In the genomic region with DNA sequence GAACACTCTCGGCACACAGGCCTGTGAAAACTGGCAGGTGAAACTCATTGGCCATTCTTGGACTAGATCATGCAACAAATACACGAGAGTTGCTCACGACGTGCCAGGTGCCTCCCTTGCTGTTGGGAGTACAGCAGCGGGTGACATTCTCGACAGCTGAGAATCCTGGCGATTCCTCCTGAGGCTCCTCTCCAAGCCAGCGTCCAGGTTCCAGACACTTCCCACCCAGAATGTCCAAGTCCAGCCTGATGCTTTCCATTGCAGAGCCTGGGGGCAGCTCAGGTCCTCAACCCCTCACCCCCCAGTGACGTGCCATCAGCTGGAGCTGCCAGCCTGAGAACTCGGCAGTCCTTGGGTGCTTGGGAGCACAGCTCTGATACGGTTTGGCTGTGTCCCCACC, we compare ENCODE assay signal across 23 cellular contexts.
"Had no signal": no experiment of that assay in that cellular context is flagged by ENCODE, and none has a peak within 500 bp of the region (broad histone marks: within the 10 kb centered on the region; RNA-seq: fewer than 3 reads in every experiment).

No MANE protein-coding gene starts in this region.

- H3K36me3 ChIP-seq: esophagus squamous epithelium, left lung, right atrium auricular region, tibial nerve, WERI-Rb-1 had no signal

- H3K9ac ChIP-seq: parathyroid adenoma had no signal

- H3K9me3 Mint-ChIP-seq: activated CD4-positive, alpha-beta T cell treated with anti-CD3 and anti-CD28 coated beads, Interleukin-2, amount 10 ng/mL, durations not matched to agents 7 days and 5 days; activated naive CD4-positive, alpha-beta T cell treated with anti-CD3 and anti-CD28 coated beads, Interleukin-2, amount 50 U/mL, for 24 hours; activated naive CD8-positive, alpha-beta T cell treated with anti-CD3 and anti-CD28 coated beads, Interleukin-2, amount 50 U/mL, for 24 hours; activated T-cell treated with anti-CD3 and anti-CD28 coated beads, Interleukin-2, amount 50 U/mL, for 24 hours had no signal

- H3K9me3 ChIP-seq: esophagus squamous epithelium, left lung, right atrium auricular region, tibial nerve had no signal

- H3K27me3 ChIP-seq: esophagus squamous epithelium, left lung, right atrium auricular region, tibial nerve had no signal

- H3K4me3 Mint-ChIP-seq: activated CD4-positive, alpha-beta memory T cell treated with anti-CD3 and anti-CD28 coated beads, Interleukin-2, amount 10 ng/mL, durations not matched to agents 7 days and 5 days; activated CD4-positive, alpha-beta T cell treated with anti-CD3 and anti-CD28 coated beads, Interleukin-2, amount 10 ng/mL, durations not matched to agents 7 days and 5 days; activated naive CD4-positive, alpha-beta T cell treated with anti-CD3 and anti-CD28 coated beads, Interleukin-2, amount 50 U/mL, for 24 hours; activated naive CD8-positive, alpha-beta T cell treated with anti-CD3 and anti-CD28 coated beads, Interleukin-2, amount 50 U/mL, for 24 hours; activated T-cell treated with anti-CD3 and anti-CD28 coated beads, Interleukin-2, amount 50 U/mL, for 24 hours; naive B cell had no signal

- H3K27ac ChIP-seq: epithelial cell of prostate, esophagus squamous epithelium, left lung, parathyroid adenoma, right atrium auricular region, tibial nerve, WERI-Rb-1 had no signal

- H3K36me3 Mint-ChIP-seq: activated naive CD4-positive, alpha-beta T cell treated with anti-CD3 and anti-CD28 coated beads, Interleukin-2, amount 50 U/mL, for 24 hours; naive B cell had no signal

- H3K27ac Mint-ChIP-seq: activated CD4-positive, alpha-beta memory T cell treated with anti-CD3 and anti-CD28 coated beads, Interleukin-2, amount 10 ng/mL, durations not matched to agents 7 days and 5 days; activated CD4-positive, alpha-beta T cell treated with anti-CD3 and anti-CD28 coated beads, Interleukin-2, amount 10 ng/mL, durations not matched to agents 7 days and 5 days; activated naive CD4-positive, alpha-beta T cell treated with anti-CD3 and anti-CD28 coated beads, Interleukin-2, amount 50 U/mL, for 24 hours; activated naive CD8-positive, alpha-beta T cell treated with anti-CD3 and anti-CD28 coated beads, Interleukin-2, amount 50 U/mL, for 24 hours; activated T-cell treated with anti-CD3 and anti-CD28 coated beads, Interleukin-2, amount 50 U/mL, for 24 hours had no signal

- DNase-seq: activated CD4-positive, alpha-beta memory T cell treated with anti-CD3 and anti-CD28 coated beads, Interleukin-2, amount 10 ng/mL, durations not matched to agents 7 days and 5 days; activated CD4-positive, alpha-beta T cell treated with anti-CD3 and anti-CD28 coated beads, Interleukin-2, amount 10 ng/mL, durations not matched to agents 7 days and 5 days; activated CD4-positive, CD25-positive, alpha-beta regulatory T cell treated with anti-CD3 and anti-CD28 coated beads, Interleukin-2, amount 50 U/mL, for 72 hours; activated CD8-positive, alpha-beta memory T cell treated with anti-CD3 and anti-CD28 coated beads, Interleukin-2, amount 50 U/mL, for 48 hours; activated naive CD8-positive, alpha-beta T cell treated with anti-CD3 and anti-CD28 coated beads, Interleukin-2, amount 50 U/mL, for 24 hours; activated T-cell treated with anti-CD3 and anti-CD28 coated beads, Interleukin-2, amount 50 U/mL, for 24 hours; amygdala; central memory CD4-positive, alpha-beta T cell; dermis blood vessel endothelial cell; effector CD4-positive, alpha-beta T cell; esophagus squamous epithelium; left lung; naive B cell; occipital lobe; stimulated activated CD4-positive, alpha-beta T cell treated with anti-CD3 and anti-CD28 coated beads, Interleukin-2, amount 100 ng/mL, for 48 hours; stimulated activated naive CD4-positive, alpha-beta T cell treated with Interleukin-2 at 50 U/mL for 16 hours; WERI-Rb-1 had no signal

- H3K4me1 Mint-ChIP-seq: activated CD4-positive, alpha-beta memory T cell treated with anti-CD3 and anti-CD28 coated beads, Interleukin-2, amount 10 ng/mL, durations not matched to agents 7 days and 5 days; activated CD4-positive, alpha-beta T cell treated with anti-CD3 and anti-CD28 coated beads, Interleukin-2, amount 10 ng/mL, durations not matched to agents 7 days and 5 days; activated naive CD4-positive, alpha-beta T cell treated with anti-CD3 and anti-CD28 coated beads, Interleukin-2, amount 50 U/mL, for 24 hours; activated naive CD8-positive, alpha-beta T cell treated with anti-CD3 and anti-CD28 coated beads, Interleukin-2, amount 50 U/mL, for 24 hours had no signal

- H3K4me3 ChIP-seq: esophagus squamous epithelium, left lung, lung, right atrium auricular region, tibial nerve had no signal

- H3K4me1 ChIP-seq: parathyroid adenoma had no signal

- ATAC-seq: activated naive CD8-positive, alpha-beta T cell treated with anti-CD3 and anti-CD28 coated beads, Interleukin-2, amount 50 U/mL, for 24 hours had no signal

- H2AFZ ChIP-seq: parathyroid adenoma had no signal

- H3K27me3 Mint-ChIP-seq: activated CD4-positive, alpha-beta memory T cell treated with anti-CD3 and anti-CD28 coated beads, Interleukin-2, amount 10 ng/mL, durations not matched to agents 7 days and 5 days; activated naive CD4-positive, alpha-beta T cell treated with anti-CD3 and anti-CD28 coated beads, Interleukin-2, amount 50 U/mL, for 24 hours; activated naive CD8-positive, alpha-beta T cell treated with anti-CD3 and anti-CD28 coated beads, Interleukin-2, amount 50 U/mL, for 24 hours; activated T-cell treated with anti-CD3 and anti-CD28 coated beads, Interleukin-2, amount 50 U/mL, for 24 hours had no signal
